16 cellular contexts compared by ENCODE assay signal in genomic region chr5:71907589-71908145, GRCh38.
DNase-seq lines count a peak whose midpoint lies in the region; ATAC-seq and TF ChIP-seq lines count a peak whose summit lies in the region.
"Had no signal": no experiment of that assay in that cellular context is flagged by ENCODE, and none has a peak within 500 bp of the region (broad histone marks: within the 10 kb centered on the region; RNA-seq: fewer than 3 reads in every experiment).

No MANE protein-coding gene starts in this region.

- H3K4me1 Mint-ChIP-seq in T-helper 2 cell treated with Interferon-gamma antibody and Interleukin-4, amounts not matched to agents 5 μg/mL and 100 μg/mL, for 36 hours (ENCODE audit: low read depth): no peaks in the 10 kb centered on the region
- H3K4me1 Mint-ChIP-seq: naive thymus-derived CD8-positive, alpha-beta T cell had no signal

- H3K36me3 ChIP-seq in DND-41 (ENCODE audit: insufficient read depth, low read length) (no peaks in the 10 kb centered on the region), SK-N-SH (replicated peaks in 1 of 2; ENCODE audit: control insufficient read depth in 1 of 2, insufficient read depth in 2 of 2, low read length in 1 of 2) (no peaks in the 10 kb centered on the region)
- H3K36me3 ChIP-seq: gastrocnemius medialis, HAP-1 had no signal

- H3K27me3 ChIP-seq in DND-41 (ENCODE audit: insufficient read depth, low read length, poor library complexity): no peaks in the 10 kb centered on the region
- H3K27me3 ChIP-seq in SK-N-SH (ENCODE audit: insufficient read depth): no peaks in the 10 kb centered on the region
- H3K27me3 ChIP-seq: gastrocnemius medialis had no signal

- no peak overlapping the region for H3K4me3 ChIP-seq in DND-41 (ENCODE audit: low read depth in 1 of 2, low read length in 2 of 2)
- no peak overlapping the region for H3K4me3 ChIP-seq in SK-N-SH (ENCODE audit: low read depth in 2 of 2, low read length in 1 of 2)
- H3K4me3 ChIP-seq: gastrocnemius medialis, HAP-1 had no signal

- no peak for TF ChIP-seq RAD21 in SK-N-SH (IDR thresholded peaks at IDR 0.05; ENCODE audit: low read length)

- no peaks in the 10 kb centered on the region for H3K36me3 Mint-ChIP-seq in T-helper 2 cell treated with Interferon-gamma antibody and Interleukin-4, amounts not matched to agents 5 μg/mL and 100 μg/mL, for 36 hours (ENCODE audit: low read depth)
- H3K36me3 Mint-ChIP-seq: CD8-positive, alpha-beta T cell; naive thymus-derived CD8-positive, alpha-beta T cell had no signal

- H3K9me2 ChIP-seq in SK-N-SH: no peaks in the 10 kb centered on the region

- H3F3A ChIP-seq in SK-N-SH (replicated peaks; ENCODE audit: insufficient read depth): no peaks in the 10 kb centered on the region

- no peak overlapping the region for H3K9ac ChIP-seq in DND-41 (ENCODE audit: low read depth, low read length)
- H3K9ac ChIP-seq in SK-N-SH: no peak overlapping the region

- DNase-seq in DND-41: no peak
- DNase-seq in SK-N-SH: no peak
- peak; percentile 45 for DNase-seq in left kidney (ENCODE audit: low read depth, low spot score)
- no peak for DNase-seq in GM10248 (ENCODE audit: extremely low spot score)
- DNase-seq in T-helper 2 cell: no peak
- DNase-seq in T-helper 2 cell treated with Interferon-gamma antibody and Interleukin-4, amounts not matched to agents 5 μg/mL and 100 μg/mL, for 36 hours (ENCODE audit: low spot score): no peak
- DNase-seq: activated naive CD4-positive, alpha-beta T cell treated with anti-CD3 and anti-CD28 coated beads for 36 hours; activated T-cell treated with anti-CD3 and anti-CD28 coated beads for 4 hours; CD8-positive, alpha-beta T cell; cortex of kidney; gastrocnemius medialis; naive thymus-derived CD8-positive, alpha-beta T cell; NCI-H187 treated with DMSO at 0.1 percent for 48 hours had no signal

- no peaks in the 10 kb centered on the region for H3K27me3 Mint-ChIP-seq in T-helper 2 cell treated with Interferon-gamma antibody and Interleukin-4, amounts not matched to agents 5 μg/mL and 100 μg/mL, for 36 hours (ENCODE audit: low read depth)

- H3K27ac ChIP-seq in DND-41 (ENCODE audit: low read length): no peak overlapping the region
- H3K27ac ChIP-seq in SK-N-SH (ENCODE audit: low read depth in 2 of 2, low read length in 1 of 2): peak overlapping the region in 1 of 2 experiments; percentile 86; a peak in 2 of 4 replicates
- H3K27ac ChIP-seq: gastrocnemius medialis had no signal

- ATAC-seq in DND-41 (ENCODE audit: insufficient read depth, low read depth): 0 out of 3 replicates have a peak, but pooled peaks have one; percentile 29
- ATAC-seq in GM19372 (IDR thresholded peaks at IDR 0.05; ENCODE audit: low read depth, unreplicated experiment): peak; percentile 22
- ATAC-seq in HG02973 (IDR thresholded peaks at IDR 0.05; ENCODE audit: unreplicated experiment): no peak
- ATAC-seq: CD8-positive, alpha-beta T cell; gastrocnemius medialis; naive thymus-derived CD8-positive, alpha-beta T cell had no signal

- H3K27ac Mint-ChIP-seq in T-helper 2 cell treated with Interferon-gamma antibody and Interleukin-4, amounts not matched to agents 5 μg/mL and 100 μg/mL, for 36 hours: no peak overlapping the region
- H3K27ac Mint-ChIP-seq: CD8-positive, alpha-beta T cell; naive thymus-derived CD8-positive, alpha-beta T cell had no signal

- 81% methylated on average over 4 of the region's 4 CpGs for WGBS in SK-N-SH (ENCODE audit: low lambda C conversion rate)

- peaks cover 15% of the 10 kb centered on the region for H3K4me1 ChIP-seq in DND-41 (ENCODE audit: insufficient read depth, low read length)
- peaks cover 7 to 16% of the 10 kb centered on the region in 2 experiments; a peak in 3 of 4 replicates for H3K4me1 ChIP-seq in SK-N-SH (ENCODE audit: control insufficient read depth in 1 of 2, insufficient read depth in 2 of 2, low read depth in 1 of 2, low read length in 1 of 2)
- H3K4me1 ChIP-seq: gastrocnemius medialis had no signal

- TF ChIP-seq EP300 in SK-N-SH (IDR thresholded peaks at IDR 0.05; ENCODE audit: borderline replicate concordance in 1 of 2, low read depth in 1 of 2, low read length in 1 of 2): no peak

- H3K9me3 ChIP-seq in DND-41 (ENCODE audit: insufficient read depth, low read length, severe bottlenecking) (no peaks in the 10 kb centered on the region), SK-N-SH (0 out of 2 replicates have a peak, but pooled peaks cover 4% of the 10 kb centered on the region)
- H3K9me3 ChIP-seq: gastrocnemius medialis, HAP-1 had no signal

- H4K20me1 ChIP-seq in DND-41 (ENCODE audit: insufficient read depth, low read length) (no peaks in the 10 kb centered on the region), SK-N-SH (ENCODE audit: insufficient read depth) (no peaks in the 10 kb centered on the region)

- no peak overlapping the region for H3K4me3 Mint-ChIP-seq in T-helper 2 cell treated with Interferon-gamma antibody and Interleukin-4, amounts not matched to agents 5 μg/mL and 100 μg/mL, for 36 hours
- H3K4me3 Mint-ChIP-seq: activated naive CD4-positive, alpha-beta T cell treated with anti-CD3 and anti-CD28 coated beads for 36 hours; CD8-positive, alpha-beta T cell; naive thymus-derived CD8-positive, alpha-beta T cell had no signal

- H3K79me2 ChIP-seq in DND-41 (ENCODE audit: insufficient read depth, low read length) (no peaks in the 10 kb centered on the region), SK-N-SH (ENCODE audit: insufficient read depth) (no peaks in the 10 kb centered on the region)

- POLR2A ChIA-PET in SK-N-SH (lab: Yijun Ruan, JAX): no interaction called here
- POLR2A ChIA-PET in GM10248 (lab: Yijun Ruan, JAX): no interaction called here

- H2AFZ ChIP-seq in DND-41 (ENCODE audit: low read depth, low read length) (no peak overlapping the region), SK-N-SH (ENCODE audit: low read depth) (0 out of 2 replicates have a peak overlapping the region, but pooled peaks have one; percentile 82)

- CTCF ChIA-PET in SK-N-SH (lab: Yijun Ruan, JAX): interaction anchor here (0.7 kb wide), 1 partner anchor 437 kb away, joined by 3 read pairs; no protein-coding TSS in a partner anchor
- CTCF ChIA-PET in GM10248 (lab: Yijun Ruan, JAX): no interaction called here

- no peak overlapping the region for H3K4me2 ChIP-seq in DND-41 (ENCODE audit: insufficient read depth, low read length)
- H3K4me2 ChIP-seq in SK-N-SH: no peak overlapping the region

- H3K9me3 Mint-ChIP-seq in T-helper 2 cell treated with Interferon-gamma antibody and Interleukin-4, amounts not matched to agents 5 μg/mL and 100 μg/mL, for 36 hours: no peaks in the 10 kb centered on the region
- H3K9me3 Mint-ChIP-seq: activated naive CD4-positive, alpha-beta T cell treated with anti-CD3 and anti-CD28 coated beads for 36 hours; CD8-positive, alpha-beta T cell had no signal

- no peak for TF ChIP-seq CTCF in DND-41 (IDR thresholded peaks at IDR 0.05; ENCODE audit: borderline replicate concordance, extremely low read depth, low read length, poor library complexity, severe bottlenecking)
- TF ChIP-seq CTCF in SK-N-SH (IDR thresholded peaks at IDR 0.05): no peak
- TF ChIP-seq CTCF in GM10248 (IDR thresholded peaks at IDR 0.05; ENCODE audit: control extremely low read depth, extremely low read depth, low read depth, missing control alignments): no peak

TF ChIP-seq in SK-N-SH, 30 proteins besides CTCF, POLR2A, EP300 and RAD21:
- no peak for TF ChIP-seq TAF1 (IDR thresholded peaks at IDR 0.05; ENCODE audit: borderline replicate concordance, low read depth, low read length)
- no peak for TF ChIP-seq NRF1 (IDR thresholded peaks at IDR 0.05; ENCODE audit: low read depth, low read length)
- TF ChIP-seq TCF12 (IDR thresholded peaks at IDR 0.05): no peak
- TF ChIP-seq JUND (IDR thresholded peaks at IDR 0.05): no peak
- TF ChIP-seq IRF3 (IDR thresholded peaks at IDR 0.05; ENCODE audit: low read depth, low read length): no peak
- no peak for TF ChIP-seq MEF2A (IDR thresholded peaks at IDR 0.05; ENCODE audit: borderline replicate concordance, low read depth)
- no peak for TF ChIP-seq NFIC (IDR thresholded peaks at IDR 0.05; ENCODE audit: borderline replicate concordance)
- no peak for TF ChIP-seq FOXJ3 (CRISPR knock-in tag; IDR thresholded peaks at IDR 0.05)
TF ChIP-seq in SK-N-SH: peak in this region for 0.
